9 cellular contexts compared by ENCODE assay signal in the genomic region with DNA sequence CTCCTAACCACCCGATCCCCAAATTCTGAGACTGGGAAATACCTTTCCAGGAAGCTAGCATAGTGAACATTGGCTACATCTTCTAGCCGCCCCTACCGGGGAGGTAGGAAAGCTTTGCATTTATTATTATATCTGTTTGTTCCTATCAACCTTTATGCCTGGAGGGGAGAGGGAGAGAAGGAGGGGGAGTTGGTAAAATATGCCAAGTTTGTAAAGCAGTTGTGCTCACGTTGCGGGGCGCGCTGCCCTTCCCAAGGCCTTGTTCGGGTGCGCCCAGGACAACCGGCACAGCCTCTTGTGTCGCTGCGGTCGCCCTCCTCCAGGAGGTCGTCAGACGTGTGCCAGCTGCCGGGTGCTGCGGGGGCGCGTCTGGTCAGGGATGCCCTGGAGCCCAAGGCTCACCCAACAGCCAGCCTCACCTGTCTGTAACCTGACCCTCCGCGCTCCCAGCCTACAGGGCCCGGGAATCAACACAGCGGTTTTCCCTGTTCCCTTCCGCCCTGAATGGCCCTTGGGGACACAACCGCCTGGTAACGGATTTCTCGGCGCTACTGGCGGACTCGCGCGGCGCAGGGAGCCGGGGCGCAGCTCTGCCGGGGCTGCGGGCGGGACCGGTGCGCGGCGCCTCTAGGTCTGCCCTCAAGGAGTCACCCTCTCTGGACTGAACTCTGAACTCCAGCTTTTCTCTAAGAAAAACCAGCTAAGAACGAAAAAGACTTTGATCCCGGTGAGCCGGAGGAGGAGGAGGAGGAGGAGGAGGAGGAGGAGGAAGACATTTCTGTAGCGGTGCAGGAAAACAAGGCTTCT. TPM values are rescaled to one million over a fixed set of nuclear protein-coding genes. Genes with fewer than 3 reads are reported as not detected.
DNase-seq lines count a peak whose midpoint lies in the region; ATAC-seq and TF ChIP-seq lines count a peak whose summit lies in the region.
"Had no signal": no experiment of that assay in that cellular context is flagged by ENCODE, and none has a peak within 500 bp of the region (broad histone marks: within the 10 kb centered on the region; RNA-seq: fewer than 3 reads in every experiment).

No MANE protein-coding gene starts in this region.

- H3K36me3 ChIP-seq in body of pancreas (replicated peaks in 1 of 2; ENCODE audit: insufficient read depth in 1 of 2, low read depth in 2 of 2) (no peaks in the 10 kb centered on the region), MG63 (no peaks in the 10 kb centered on the region)

- peak overlapping the region; percentile 72 to 86 (median 83) for H3K27ac ChIP-seq in body of pancreas

- intact Hi-C loops in body of pancreas (cut with DNase I) = loop anchor here (10.0 kb wide), 1 partner anchor 76 kb away; the partner anchor contains the start of genes KAT14 and PET117

- H3K27me3 ChIP-seq in body of pancreas = no peaks in the 10 kb centered on the region
- peaks cover 37% of the 10 kb centered on the region for H3K27me3 ChIP-seq in MG63

- peak in 2 of 3 donors; percentile 32 to 46 for TF ChIP-seq POLR2A in body of pancreas (IDR thresholded peaks at IDR 0.05)

- DNase-seq in COR-L47 (lab: John Stamatoyannopoulos, UW) (peak; percentile 46), NCI-H128 (lab: John Stamatoyannopoulos, UW; ENCODE audit: unreplicated experiment) (peak; percentile 85), body of pancreas (peak; percentile 59 to 76 (median 65)), mucosa of gallbladder (ENCODE audit: low spot score) (peak; percentile 12), globus pallidus (ENCODE audit: low spot score) (no peak), MG63 (no peak)
- DNase-seq in stimulated activated CD4-positive, alpha-beta T cell treated with anti-CD3 and anti-CD28 coated beads, Interleukin-2, amount 100 ng/mL, for 48 hours = no peak
- DNase-seq: NCI-H446 had no signal

- peaks cover 28% of the 10 kb centered on the region for H3K4me1 ChIP-seq in body of pancreas

- peak; percentile 47 for ATAC-seq in body of pancreas
- no peak for ATAC-seq in GM19452 (IDR thresholded peaks at IDR 0.05; ENCODE audit: unreplicated experiment)

- H3K4me3 ChIP-seq in body of pancreas (peak overlapping the region in 1 of 2 donors; percentile 17), MG63 (no peak overlapping the region)

- peak in 1 of 7 experiments; percentile 19 for TF ChIP-seq CTCF in body of pancreas (IDR thresholded peaks at IDR 0.05)

- 2 to 6% methylated on average over 17 to 46 of the region's 46 CpGs for WGBS in body of pancreas, 2 donors

- H3K9me3 ChIP-seq in body of pancreas (no peaks in the 10 kb centered on the region), MG63 (no peaks in the 10 kb centered on the region)

RNA-seq across cellular contexts. Expression of gene OVOL2, which starts 1.1 kb away (rescaled TPM):
- 10 to 100 TPM in 1 of 2 donors, 1 to 10 TPM in 1; 3.6 to 15.8 TPM for total RNA-seq in body of pancreas
- total RNA-seq in mucosa of gallbladder = 11.1 TPM
- not detected in 2 replicates for total RNA-seq in MG63 (2014; rRNA removed; shearing (Covaris generic); ENCODE audit: low replicate concordance)

Comparison
In these comparisons a context has a peak if more than half of its experiments do, and no peak if none do; other contexts are left out.
1. DNase-seq: peak in COR-L47 (single experiment), NCI-H128 (single experiment), body of pancreas (4 of 4) and mucosa of gallbladder (single experiment); none in globus pallidus (single experiment), stimulated activated CD4-positive, alpha-beta T cell treated with anti-CD3 and anti-CD28 coated beads, Interleukin-2, amount 100 ng/mL, for 48 hours (0 of 2) and MG63 (single experiment).